Comparison of ENCODE assay signal across 32 cellular contexts in genomic region chr1:179776831-179777230, GRCh38. TPM values are rescaled to one million over a fixed set of nuclear protein-coding genes. Genes with fewer than 3 reads are reported as not detected.
DNase-seq lines count a peak whose midpoint lies in the region; ATAC-seq, FAIRE-seq and TF ChIP-seq lines count a peak whose summit lies in the region.
"Had no signal": no experiment of that assay in that cellular context is flagged by ENCODE, and none has a peak within 500 bp of the region (broad histone marks: within the 10 kb centered on the region; RNA-seq: fewer than 3 reads in every experiment).

No MANE protein-coding gene starts in this region.

- no CpG with 5 or more reads among the region's 2 CpGs for WGBS in trophoblast cell (ENCODE audit: extremely low coverage, insufficient coverage, insufficient read length)
- 93 to 96% methylated on average over 2 of the region's 2 CpGs for WGBS in tibial nerve, 2 donors

- no peak overlapping the region for H3K14ac ChIP-seq in trophoblast cell (ENCODE audit: low read length)

- H4K8ac ChIP-seq in trophoblast cell (ENCODE audit: low read depth, low read length), result no peak overlapping the region

- no peak overlapping the region for H4K12ac ChIP-seq in trophoblast cell (ENCODE audit: low read depth, low read length)

- H3K27ac ChIP-seq in foreskin keratinocyte (no peak overlapping the region), trophoblast cell (ENCODE audit: low read depth, low read length) (no peak overlapping the region), tibial nerve (no peak overlapping the region)
- H3K27ac ChIP-seq: BLaER1 had no signal

- H2BK12ac ChIP-seq in trophoblast cell (ENCODE audit: low read length), result no peak overlapping the region

- H3K27ac Mint-ChIP-seq in activated CD4-positive, alpha-beta T cell treated with anti-CD3 and anti-CD28 coated beads for 36 hours, result no peak overlapping the region
- H3K27ac Mint-ChIP-seq: CD14-positive monocyte; CD4-positive, alpha-beta memory T cell; CD4-positive, CD25-positive, alpha-beta regulatory T cell had no signal

- no peaks in the 10 kb centered on the region for H3K79me2 ChIP-seq in trophoblast cell (ENCODE audit: control insufficient read depth, insufficient read depth, low read length, poor library complexity)

- H3K18ac ChIP-seq in trophoblast cell (ENCODE audit: low read length), result no peak overlapping the region

- CTCF ChIA-PET in activated CD4-positive, alpha-beta T cell treated with anti-CD3 and anti-CD28 coated beads for 36 hours (lab: Charles Lee), result interaction anchor here (0.6 to 1.7 kb wide), 2 partner anchors 18 to 33 kb away, joined by 3 to 5 read pairs; no protein-coding TSS in a partner anchor

- no peak for TF ChIP-seq POLR2A in tibial nerve (IDR thresholded peaks at IDR 0.05)

- H3K4ac ChIP-seq in trophoblast cell (ENCODE audit: low read depth, low read length), result no peak overlapping the region

- no peak overlapping the region for H4K91ac ChIP-seq in trophoblast cell (ENCODE audit: low read depth, low read length)

- no peak overlapping the region for H2AFZ ChIP-seq in trophoblast cell (ENCODE audit: insufficient read depth, low read length, poor library complexity)

- H3K27me3 Mint-ChIP-seq in activated CD4-positive, alpha-beta T cell treated with anti-CD3 and anti-CD28 coated beads for 36 hours, result no peaks in the 10 kb centered on the region

- H3K9me3 Mint-ChIP-seq in activated CD4-positive, alpha-beta T cell treated with anti-CD3 and anti-CD28 coated beads for 36 hours (ENCODE audit: low read depth), result peaks cover 4% of the 10 kb centered on the region

- H3K4me1 ChIP-seq in foreskin keratinocyte, result no peaks in the 10 kb centered on the region
- H3K4me1 ChIP-seq in trophoblast cell (ENCODE audit: control insufficient read depth in 1 of 2, insufficient read depth in 2 of 2, low read length in 2 of 2), result no peaks in the 10 kb centered on the region
- H3K4me1 ChIP-seq in tibial nerve, result peaks cover 0 to 12% (median 0%) of the 10 kb centered on the region in 4 donors

- H3K36me3 Mint-ChIP-seq in activated CD4-positive, alpha-beta T cell treated with anti-CD3 and anti-CD28 coated beads for 36 hours (ENCODE audit: low read depth), result no peaks in the 10 kb centered on the region
- H3K36me3 Mint-ChIP-seq: CD14-positive monocyte; CD4-positive, alpha-beta memory T cell had no signal

- ATAC-seq in foreskin keratinocyte, result no peak
- no peak for ATAC-seq in activated CD4-positive, alpha-beta T cell treated with anti-CD3 and anti-CD28 coated beads for 36 hours
- ATAC-seq: GM12878 had no signal

- no peak for FAIRE-seq in bronchial epithelial cell (lab: Jason Lieb, UNC)
- FAIRE-seq: A204.1, GM12878, GM12892, GM18507 had no signal

- H3K4me3 Mint-ChIP-seq in activated CD4-positive, alpha-beta T cell treated with anti-CD3 and anti-CD28 coated beads for 36 hours, result no peak overlapping the region
- H3K4me3 Mint-ChIP-seq: CD14-positive monocyte; CD4-positive, alpha-beta memory T cell; CD4-positive, CD25-positive, alpha-beta regulatory T cell; CD8-positive, alpha-beta memory T cell had no signal

- POLR2A ChIA-PET in activated CD4-positive, alpha-beta T cell treated with anti-CD3 and anti-CD28 coated beads for 36 hours (lab: Charles Lee), result no interaction called here

- no peaks in the 10 kb centered on the region for H3K9me3 ChIP-seq in trophoblast cell (ENCODE audit: insufficient read depth, low read depth, low read length)
- H3K9me3 ChIP-seq in tibial nerve, result peaks cover 0 to 9% (median 0%) of the 10 kb centered on the region in 4 donors
- H3K9me3 ChIP-seq: BE2C had no signal

- DNase-seq in bronchial epithelial cell (ENCODE audit: low read depth) (peak; percentile 50), epithelial cell of esophagus (ENCODE audit: low read depth) (peak; percentile 58), foreskin keratinocyte (peak; percentile 41 to 72), trophoblast cell (peak; percentile 53 to 95), hippocampal formation (lab: John Stamatoyannopoulos, UW) (no peak), tibial nerve (ENCODE audit: low spot score in 2 of 2) (no peak)
- DNase-seq in activated CD4-positive, alpha-beta T cell treated with anti-CD3 and anti-CD28 coated beads for 36 hours, result no peak
- DNase-seq: 8988T; ACHN; BE2C; C1 segment of cervical spinal cord; CD4-positive, alpha-beta memory T cell; CD4-positive, CD25-positive, alpha-beta regulatory T cell; CD8-positive, alpha-beta memory T cell; COR-L47; DMS 273 treated with DMSO at 0.1 percent for 48 hours; DMS153; DMS53; DMS79; DND-41; EL; GDM1 had no signal

- H3K4me2 ChIP-seq in trophoblast cell (ENCODE audit: low read length), result no peak overlapping the region
- H3K4me2 ChIP-seq: BLaER1 had no signal

- no peak overlapping the region for H3K4me3 ChIP-seq in bronchial epithelial cell (ENCODE audit: low read depth, low read length)
- no peak overlapping the region for H3K4me3 ChIP-seq in epithelial cell of esophagus (ENCODE audit: low read length)
- H3K4me3 ChIP-seq in trophoblast cell (ENCODE audit: low read depth, low read length), result no peak overlapping the region
- no peak overlapping the region for H3K4me3 ChIP-seq in tibial nerve
- H3K4me3 ChIP-seq: BLaER1, GM12878 had no signal

- TF ChIP-seq EP300 in tibial nerve (IDR thresholded peaks at IDR 0.05), result no peak

- H3K4me1 Mint-ChIP-seq in activated CD4-positive, alpha-beta T cell treated with anti-CD3 and anti-CD28 coated beads for 36 hours, result no peaks in the 10 kb centered on the region
- H3K4me1 Mint-ChIP-seq: CD14-positive monocyte; CD4-positive, CD25-positive, alpha-beta regulatory T cell had no signal

- no peaks in the 10 kb centered on the region for H3K27me3 ChIP-seq in bronchial epithelial cell (ENCODE audit: control insufficient read depth, insufficient read depth, low read length)
- peaks cover 12% of the 10 kb centered on the region for H3K27me3 ChIP-seq in foreskin keratinocyte
- no peaks in the 10 kb centered on the region for H3K27me3 ChIP-seq in trophoblast cell (ENCODE audit: insufficient read depth, low read length)
- H3K27me3 ChIP-seq in tibial nerve, result no peaks in the 10 kb centered on the region
- H3K27me3 ChIP-seq: BE2C, BLaER1 had no signal

- no peak overlapping the region for H3K23ac ChIP-seq in trophoblast cell (ENCODE audit: low read length)

- intact Hi-C loops in activated CD4-positive, alpha-beta T cell treated with anti-CD3 and anti-CD28 coated beads for 36 hours (cut with DNase I, micrococcal nuclease), result no loop called here

- H3K9ac ChIP-seq in trophoblast cell (ENCODE audit: low read length), result no peak overlapping the region
- H3K9ac ChIP-seq: BLaER1 had no signal

- H3K79me1 ChIP-seq in trophoblast cell (ENCODE audit: low read length), result no peaks in the 10 kb centered on the region

- TF ChIP-seq CTCF in bronchial epithelial cell (IDR thresholded peaks at IDR 0.05; ENCODE audit: insufficient read depth, low read length, severe bottlenecking) (no peak), epithelial cell of esophagus (IDR thresholded peaks at IDR 0.05; ENCODE audit: insufficient read depth, low read depth, low read length, missing control alignments) (no peak), foreskin keratinocyte (conservative IDR thresholded peaks at IDR 0.05) (no peak), tibial nerve (IDR thresholded peaks at IDR 0.05) (no peak)

- no peak overlapping the region for H2AK5ac ChIP-seq in trophoblast cell (ENCODE audit: low read length)

- H3K36me3 ChIP-seq in bronchial epithelial cell (ENCODE audit: control insufficient read depth, insufficient read depth, low read length) (no peaks in the 10 kb centered on the region), trophoblast cell (ENCODE audit: control insufficient read depth in 1 of 2, insufficient read depth in 2 of 2, low read length in 2 of 2) (no peaks in the 10 kb centered on the region), tibial nerve (no peaks in the 10 kb centered on the region)
- H3K36me3 ChIP-seq: BLaER1 had no signal

- no peak overlapping the region for H2BK120ac ChIP-seq in trophoblast cell (ENCODE audit: insufficient read depth, low read length, poor library complexity)

- no peak overlapping the region for H2BK5ac ChIP-seq in trophoblast cell (ENCODE audit: low read depth, low read length, poor library complexity)

RNA-seq across cellular contexts. Expression of gene FAM163A, which starts 33.7 kb away (rescaled TPM):
- not detected in 2 replicates for total RNA-seq in bronchial epithelial cell
- not detected in 2 replicates for total RNA-seq in foreskin keratinocyte
- not detected in 2 replicates for polyA plus RNA-seq in foreskin keratinocyte
- not detected in 2 replicates for polyA plus RNA-seq in trophoblast cell (2013)
- not detected for total RNA-seq in activated CD4-positive, alpha-beta T cell treated with anti-CD3 and anti-CD28 coated beads for 36 hours
- total RNA-seq in tibial nerve, result under 1 TPM in 1 of 4 donors, not detected in 3; 0.44 TPM
- total RNA-seq: A673; CD4-positive, CD25-positive, alpha-beta regulatory T cell; CD8-positive, alpha-beta memory T cell; Daoy; G401; GM12878 had no signal
- polyA plus RNA-seq: AG04450; CD14-positive monocyte; CD8-positive, alpha-beta memory T cell; GM12878 had no signal

Comparison
In these comparisons a context has a peak if more than half of its experiments do, and no peak if none do; other contexts are left out.
1. DNase-seq: peak in bronchial epithelial cell (single experiment), epithelial cell of esophagus (single experiment), foreskin keratinocyte (2 of 2) and trophoblast cell (2 of 2); none in hippocampal formation (0 of 2), activated CD4-positive, alpha-beta T cell treated with anti-CD3 and anti-CD28 coated beads for 36 hours (single experiment) and tibial nerve (0 of 2).